ENCODE assay signal across 19 cellular contexts in the genomic region with DNA sequence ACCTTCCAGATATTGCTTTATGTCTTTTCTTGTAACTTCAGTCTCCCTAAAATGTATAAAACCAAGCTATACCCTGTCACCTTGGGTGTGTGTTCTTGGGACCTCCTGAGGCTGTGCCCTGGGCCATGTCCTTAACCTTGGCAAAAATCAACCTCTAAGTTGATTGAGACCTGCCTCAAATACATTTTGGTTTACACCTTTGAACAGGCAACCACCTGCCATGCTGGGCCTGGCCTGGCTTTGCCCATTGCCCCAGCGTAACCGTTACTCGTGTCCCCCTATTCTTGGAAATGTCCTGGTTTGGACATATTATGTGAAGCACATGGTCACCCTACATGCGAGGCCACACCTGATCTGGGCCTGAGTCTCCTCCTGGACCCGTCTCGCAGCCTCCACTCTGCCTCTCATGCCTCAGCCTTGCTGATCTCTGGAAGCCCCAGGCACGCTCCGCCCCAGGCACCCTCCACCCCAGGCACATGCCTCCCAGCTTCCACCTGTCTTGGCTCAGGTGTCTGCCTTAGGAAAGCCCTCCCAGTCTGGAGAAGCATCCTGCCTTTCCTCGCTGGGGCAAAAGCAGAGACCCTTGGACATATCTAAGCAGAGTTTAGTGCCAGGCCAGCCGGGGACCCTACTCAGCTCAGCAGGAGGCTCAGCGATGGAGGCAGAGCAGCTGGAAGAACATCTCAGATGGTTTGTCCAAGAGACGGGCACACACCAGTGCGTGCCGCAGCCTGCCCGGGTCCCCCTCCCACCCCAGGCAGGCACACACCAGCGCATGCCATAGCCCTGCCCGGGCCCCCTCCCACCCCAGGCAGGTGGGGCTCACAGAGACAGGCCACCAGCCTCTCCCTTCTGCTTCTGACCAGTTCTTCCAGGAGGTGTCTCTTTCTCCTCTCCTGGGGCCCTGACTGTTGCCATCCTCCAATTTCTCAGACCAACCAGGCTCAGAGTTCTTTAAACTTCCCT. TPM values are rescaled to one million over a fixed set of nuclear protein-coding genes. Genes with fewer than 3 reads are reported as not detected.
"Had no signal": no experiment of that assay in that cellular context is flagged by ENCODE, and none has a peak within 500 bp of the region (broad histone marks: within the 10 kb centered on the region; RNA-seq: fewer than 3 reads in every experiment).

No MANE protein-coding gene starts in this region.

- H3K4me1 ChIP-seq: pancreas had no signal

- H2AFZ ChIP-seq: hepatocyte had no signal

- H3K4me2 ChIP-seq: hepatocyte had no signal

- H3K36me3 ChIP-seq: pancreas, tibial artery, upper lobe of left lung, uterus had no signal

- H3K79me2 ChIP-seq: hepatocyte had no signal

- H3K9me3 ChIP-seq: mucosa of descending colon, pancreas, tibial artery, upper lobe of left lung, uterus had no signal

- H3K27me3 ChIP-seq: pancreas, tibial artery, uterus had no signal

- H3K4me3 ChIP-seq: hepatocyte, mucosa of descending colon, pancreas, tibial artery, upper lobe of left lung, uterus had no signal

- H3K27ac ChIP-seq: hepatocyte, pancreas, tibial artery, upper lobe of left lung, uterus had no signal

- ATAC-seq: effector memory CD8-positive, alpha-beta T cell; mucosa of descending colon; naive thymus-derived CD8-positive, alpha-beta T cell; pancreas; right cardiac atrium; stimulated activated effector memory CD8-positive, alpha-beta T cell treated with anti-CD3 and anti-CD28 coated beads, Interleukin-12 subunit alpha, Interleukin-12 subunit beta, amount 100 ng/mL, for 72 hours had no signal

- DNase-seq: cerebellar nuclear complex; effector memory CD8-positive, alpha-beta T cell; foreskin melanocyte; mammary epithelial cell; mucosa of descending colon; naive thymus-derived CD8-positive, alpha-beta T cell; nucleus accumbens; pancreas; right cardiac atrium; small intestine; stimulated activated CD4-positive, alpha-beta T cell treated with anti-CD3 and anti-CD28 coated beads, Interleukin-4, amount 100 ng/mL, for 1 hour; stimulated activated CD8-positive, alpha-beta memory T cell treated with anti-CD3 and anti-CD28 coated beads, Interleukin-4, amount 100 ng/mL, for 48 hours; upper lobe of left lung; uterus had no signal

RNA-seq across cellular contexts. Expression of a gene that starts 4.0 kb away (rescaled TPM):
- total RNA-seq: epithelial cell of proximal tubule, kidney epithelial cell, mammary epithelial cell had no signal
- polyA plus RNA-seq: mammary epithelial cell had no signal
